Comparison of ENCODE assay signal across 15 cellular contexts in the genomic region with DNA sequence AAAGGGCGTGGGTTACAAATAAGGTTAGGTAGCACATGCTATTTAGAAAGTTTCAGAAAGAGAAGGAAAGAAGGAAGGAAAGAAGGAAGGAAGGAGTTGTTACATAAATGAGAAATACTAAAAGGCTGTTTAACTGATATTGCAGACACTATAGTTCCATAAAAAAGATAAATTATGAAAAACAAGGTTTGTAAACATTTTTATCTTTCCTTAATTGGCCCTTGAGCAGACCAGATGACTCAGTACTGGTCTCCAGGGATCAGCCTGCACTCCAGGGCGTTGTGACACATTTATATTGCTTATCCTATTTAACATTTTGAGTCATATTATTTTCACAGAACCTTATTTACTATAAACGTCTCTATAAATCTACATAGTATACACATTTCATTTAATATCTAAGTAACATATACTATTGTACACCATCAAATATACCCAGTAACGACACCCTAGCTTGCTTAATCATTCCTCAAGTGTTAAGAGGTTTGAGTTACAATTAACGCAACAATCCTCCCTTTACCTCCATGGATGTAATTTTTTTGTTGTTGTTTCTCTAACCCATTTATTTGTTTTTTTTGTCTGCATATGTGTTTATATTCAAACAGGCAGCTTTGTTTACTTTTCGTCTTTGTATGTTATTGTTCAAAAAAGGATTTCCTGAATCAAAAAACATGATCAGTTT. TPM values are rescaled to one million over a fixed set of nuclear protein-coding genes. Genes with fewer than 3 reads are reported as not detected.
DNase-seq lines count a peak whose midpoint lies in the region; FAIRE-seq and TF ChIP-seq lines count a peak whose summit lies in the region.
"Had no signal": no experiment of that assay in that cellular context is flagged by ENCODE, and none has a peak within 500 bp of the region (broad histone marks: within the 10 kb centered on the region; RNA-seq: fewer than 3 reads in every experiment).

No MANE protein-coding gene starts in this region.

- no peaks in the 10 kb centered on the region for H3K36me3 Mint-ChIP-seq in osteocyte (ENCODE audit: unreplicated experiment)

- no peak overlapping the region for H3K4me3 ChIP-seq in testis
- H3K4me3 ChIP-seq: GM23338, ovary, tibial nerve had no signal

- peak overlapping the region; percentile 50 for H3K27ac Mint-ChIP-seq in osteocyte (ENCODE audit: unreplicated experiment)
- H3K27ac Mint-ChIP-seq: effector memory CD8-positive, alpha-beta T cell; GM23338 had no signal

- TF ChIP-seq POLR2A in testis (IDR thresholded peaks at IDR 0.05) = no peak

- 79 to 84% methylated on average over 6 of the region's 6 CpGs for WGBS in testis, 2 donors

- no peaks in the 10 kb centered on the region for H3K4me1 ChIP-seq in testis

- intact Hi-C loops in testis (cut with DNase I; ENCODE audit: low total_unique reads) = no loop called here

- H3K9me3 ChIP-seq in testis = no peaks in the 10 kb centered on the region
- H3K9me3 ChIP-seq: ovary, tibial nerve had no signal

- H3K27ac ChIP-seq in testis = peak overlapping the region in 1 of 2 donors; percentile 94
- H3K27ac ChIP-seq: 22Rv1, ovary, tibial nerve had no signal

- no peak overlapping the region for H3K4me3 Mint-ChIP-seq in osteocyte (ENCODE audit: unreplicated experiment)
- H3K4me3 Mint-ChIP-seq: activated T-cell treated with anti-CD3 and anti-CD28 coated beads, Interleukin-2, amount 50 U/mL, for 4 hours; effector memory CD8-positive, alpha-beta T cell; GM23338 had no signal

- TF ChIP-seq CTCF in osteocyte (IDR thresholded peaks at IDR 0.05) = no peak
- TF ChIP-seq CTCF in testis (IDR thresholded peaks at IDR 0.05) = no peak

- H3K27me3 ChIP-seq in testis = no peaks in the 10 kb centered on the region
- H3K27me3 ChIP-seq: ovary, tibial nerve had no signal

- peaks cover 46% of the 10 kb centered on the region for H3K4me1 Mint-ChIP-seq in osteocyte (ENCODE audit: unreplicated experiment)

- DNase-seq in DMS53 (lab: John Stamatoyannopoulos, UW) (peak; percentile 30), DMS53 treated with DMSO at 0.1 percent for 48 hours (lab: John Stamatoyannopoulos, UW; ENCODE audit: unreplicated experiment) (no peak), NCI-H460 (ENCODE audit: extremely low read depth, low read depth) (peak; percentile 62), osteocyte (ENCODE audit: extremely low spot score, unreplicated experiment) (no peak), middle frontal gyrus (ENCODE audit: extremely low spot score, low spot score) (no peak), NCI-H345 (lab: John Stamatoyannopoulos, UW) (no peak), testis (no peak)
- DNase-seq: activated T-cell treated with anti-CD3 and anti-CD28 coated beads, Interleukin-2, amount 50 U/mL, for 4 hours; anterior cingulate cortex; effector memory CD8-positive, alpha-beta T cell; ovary had no signal

- FAIRE-seq in endometrium (lab: Jason Lieb, UNC) = peak; percentile 93

- H3K9me3 Mint-ChIP-seq in osteocyte (ENCODE audit: unreplicated experiment) = no peaks in the 10 kb centered on the region
- H3K9me3 Mint-ChIP-seq: activated T-cell treated with anti-CD3 and anti-CD28 coated beads, Interleukin-2, amount 50 U/mL, for 4 hours; effector memory CD8-positive, alpha-beta T cell; GM23338 had no signal

- no peaks in the 10 kb centered on the region for H3K36me3 ChIP-seq in testis (ENCODE audit: low read depth, missing control alignments)
- H3K36me3 ChIP-seq: ovary, tibial nerve had no signal

- H3K27me3 Mint-ChIP-seq in osteocyte (ENCODE audit: unreplicated experiment) = no peaks in the 10 kb centered on the region

RNA-seq across cellular contexts. Expression of a gene that starts 2.8 kb away (rescaled TPM):
- total RNA-seq in NCI-H460 (2014; rRNA removed; shearing (Covaris generic)) = 63.7 and 66.9 TPM in 2 replicates
- polyA plus RNA-seq in NCI-H460 (2014; cell fraction: nucleus; rRNA removed) = 13.3 and 15.5 TPM in 2 replicates
- total RNA-seq in osteocyte (90.8 and 97.2 TPM in 2 replicates), testis (100 to 1,000 TPM in 1 of 2 donors, 10 to 100 TPM in 1; 75.9 to 110 TPM)
- polyA plus RNA-seq in testis (ENCODE audit: insufficient read depth, low read depth, low replicate concordance) = 81.5 TPM

Comparison
In these comparisons a context has a peak if more than half of its experiments do, and no peak if none do; other contexts are left out.
1. DNase-seq: peak in DMS53 (single experiment) and NCI-H460 (single experiment); none in DMS53 treated with DMSO at 0.1 percent for 48 hours (single experiment), osteocyte (single experiment), middle frontal gyrus (single experiment), NCI-H345 (single experiment) and testis (single experiment).